In the genomic region with DNA sequence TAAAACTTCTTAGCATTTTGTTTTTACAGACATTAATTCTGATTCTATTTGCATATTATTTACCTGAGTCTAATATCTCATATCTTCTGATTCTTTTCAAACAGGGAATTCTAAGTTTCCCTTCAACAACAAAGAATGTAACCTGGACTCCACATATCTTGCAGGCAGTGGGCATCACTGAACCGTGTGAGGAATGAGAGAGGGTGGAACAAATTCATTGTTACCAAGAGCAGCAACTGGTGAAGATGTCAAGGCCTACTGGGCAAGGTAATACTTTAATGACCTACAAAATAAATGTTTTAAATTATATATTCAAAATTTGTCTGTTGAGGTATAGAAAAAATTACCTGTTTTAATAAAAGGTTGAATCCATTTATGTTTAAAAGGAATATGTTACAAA, we compare ENCODE assay signal across 23 cellular contexts.
"Had no signal": no experiment of that assay in that cellular context is flagged by ENCODE, and none has a peak within 500 bp of the region (broad histone marks: within the 10 kb centered on the region; RNA-seq: fewer than 3 reads in every experiment).

No MANE protein-coding gene starts in this region.

- H3K27ac Mint-ChIP-seq: naive thymus-derived CD4-positive, alpha-beta T cell; natural killer cell; neural progenitor cell; progenitor cell of endocrine pancreas; stimulated activated effector memory CD8-positive, alpha-beta T cell treated with anti-CD3 and anti-CD28 coated beads, Interleukin-12 subunit alpha, Interleukin-12 subunit beta, amount 100 ng/mL, for 72 hours; stimulated activated naive B cell treated with anti-CD40 and anti-IgM and Interleukin-4, amounts not matched to agents 10 μg/mL and 1 μg/mL and 100 μg/mL, for 72 hours; stimulated activated naive CD8-positive, alpha-beta T cell treated with anti-CD3 and anti-CD28 coated beads, Interleukin-15, Interleukin-2, amounts not matched to agents 100 ng/mL and 50 ng/mL, for 24 hours had no signal

- H3K36me3 Mint-ChIP-seq: natural killer cell; neural progenitor cell; stimulated activated effector memory CD8-positive, alpha-beta T cell treated with anti-CD3 and anti-CD28 coated beads, Interleukin-12 subunit alpha, Interleukin-12 subunit beta, amount 100 ng/mL, for 72 hours; stimulated activated naive B cell treated with anti-CD40 and anti-IgM and Interleukin-4, amounts not matched to agents 10 μg/mL and 1 μg/mL and 100 μg/mL, for 72 hours had no signal

- H3K4me1 Mint-ChIP-seq: naive thymus-derived CD4-positive, alpha-beta T cell; natural killer cell; neural progenitor cell; stimulated activated effector memory CD8-positive, alpha-beta T cell treated with anti-CD3 and anti-CD28 coated beads, Interleukin-12 subunit alpha, Interleukin-12 subunit beta, amount 100 ng/mL, for 72 hours; stimulated activated naive B cell treated with anti-CD40 and anti-IgM and Interleukin-4, amounts not matched to agents 10 μg/mL and 1 μg/mL and 100 μg/mL, for 72 hours had no signal

- H3K27me3 Mint-ChIP-seq: naive thymus-derived CD4-positive, alpha-beta T cell; progenitor cell of endocrine pancreas; stimulated activated naive B cell treated with anti-CD40 and anti-IgM and Interleukin-4, amounts not matched to agents 10 μg/mL and 1 μg/mL and 100 μg/mL, for 72 hours; stimulated activated naive CD8-positive, alpha-beta T cell treated with anti-CD3 and anti-CD28 coated beads, Interleukin-15, Interleukin-2, amounts not matched to agents 100 ng/mL and 50 ng/mL, for 24 hours had no signal

- H3K9me3 Mint-ChIP-seq: nephron; neural progenitor cell; stimulated activated naive B cell treated with anti-CD40 and anti-IgM and Interleukin-4, amounts not matched to agents 10 μg/mL and 1 μg/mL and 100 μg/mL, for 72 hours had no signal

- H3K4me3 Mint-ChIP-seq: naive thymus-derived CD4-positive, alpha-beta T cell; natural killer cell; nephron; neural progenitor cell; stimulated activated effector memory CD8-positive, alpha-beta T cell treated with anti-CD3 and anti-CD28 coated beads, Interleukin-12 subunit alpha, Interleukin-12 subunit beta, amount 100 ng/mL, for 72 hours; stimulated activated naive B cell treated with anti-CD40 and anti-IgM and Interleukin-4, amounts not matched to agents 10 μg/mL and 1 μg/mL and 100 μg/mL, for 72 hours; stimulated activated naive CD8-positive, alpha-beta T cell treated with anti-CD3 and anti-CD28 coated beads, Interleukin-15, Interleukin-2, amounts not matched to agents 100 ng/mL and 50 ng/mL, for 24 hours had no signal

- DNase-seq: naive thymus-derived CD4-positive, alpha-beta T cell; natural killer cell; occipital lobe; ovary; posterior cingulate gyrus; right cardiac atrium; right lobe of liver; sigmoid colon; small intestine; stimulated activated CD4-positive, alpha-beta T cell treated with anti-CD3 and anti-CD28 coated beads, Interleukin-15, amount 100 ng/mL, for 24 hours; stimulated activated CD4-positive, alpha-beta T cell treated with anti-CD3 and anti-CD28 coated beads, Interleukin-2, amount 100 ng/mL, for 24 hours; stimulated activated CD4-positive, alpha-beta T cell treated with anti-CD3 and anti-CD28 coated beads, Interleukin-2, amount 100 ng/mL, for 48 hours; stimulated activated CD4-positive, alpha-beta T cell treated with anti-CD3 and anti-CD28 coated beads, Interleukin-4, amount 100 ng/mL, for 24 hours; stimulated activated naive B cell treated with anti-CD40 and anti-IgM and Interleukin-4, amounts not matched to agents 10 μg/mL and 1 μg/mL and 100 μg/mL, for 72 hours; stimulated activated naive CD4-positive, alpha-beta T cell treated with Interleukin-2 at 50 U/mL for 16 hours; stomach; trophoblast cell; upper lobe of left lung had no signal

- ATAC-seq: naive thymus-derived CD4-positive, alpha-beta T cell; natural killer cell; right cardiac atrium; right lobe of liver; stimulated activated effector memory CD8-positive, alpha-beta T cell treated with anti-CD3 and anti-CD28 coated beads, Interleukin-12 subunit alpha, Interleukin-12 subunit beta, amount 100 ng/mL, for 72 hours; stimulated activated naive B cell treated with anti-CD40 and anti-IgM and Interleukin-4, amounts not matched to agents 10 μg/mL and 1 μg/mL and 100 μg/mL, for 72 hours had no signal
